14 cellular contexts compared by ENCODE assay signal in the genomic region with DNA sequence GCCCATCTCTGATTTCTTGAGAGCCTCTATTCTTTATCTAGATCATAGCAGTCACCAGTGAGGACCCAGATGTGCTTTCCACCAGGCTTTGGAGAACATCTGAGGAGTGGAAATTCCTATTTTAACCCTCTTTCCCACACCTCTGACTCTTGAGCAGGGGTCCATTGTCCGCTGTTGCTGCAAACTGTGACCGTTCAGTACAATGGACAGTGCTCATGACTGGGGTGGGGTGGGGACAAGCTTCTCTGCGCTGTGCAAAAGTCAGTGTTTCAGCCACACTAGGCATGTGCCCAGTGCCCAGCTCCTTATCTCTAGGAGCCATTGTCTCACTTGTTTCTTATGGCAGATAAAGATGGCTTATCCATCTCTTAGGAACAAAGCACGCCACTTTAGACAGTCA. TPM values are rescaled to one million over a fixed set of nuclear protein-coding genes. Genes with fewer than 3 reads are reported as not detected.
DNase-seq lines count a peak whose midpoint lies in the region; TF ChIP-seq lines count a peak whose summit lies in the region.
"Had no signal": no experiment of that assay in that cellular context is flagged by ENCODE, and none has a peak within 500 bp of the region (broad histone marks: within the 10 kb centered on the region; RNA-seq: fewer than 3 reads in every experiment).

No MANE protein-coding gene starts in this region.

- H3K4me1 Mint-ChIP-seq in progenitor cell of endocrine pancreas (ENCODE audit: low read depth): peaks cover 29% of the 10 kb centered on the region

- H3K4me3 Mint-ChIP-seq in progenitor cell of endocrine pancreas (ENCODE audit: low read depth): no peak overlapping the region
- H3K4me3 Mint-ChIP-seq: activated T-helper 1 cell treated with anti-CD3 and anti-CD28 coated beads, Interleukin-12 subunit alpha, Interleukin-12 subunit beta, Interleukin-2, Interleukin-4 antibody, amounts not matched to agents 30 ng/mL and 10 ng/mL and 1 ng/mL, durations not matched to agents 14 hours and 24 hours and 36 hours had no signal

- peak overlapping the region; percentile 54 for H3K27ac Mint-ChIP-seq in progenitor cell of endocrine pancreas
- H3K27ac Mint-ChIP-seq: activated T-helper 1 cell treated with anti-CD3 and anti-CD28 coated beads, Interleukin-12 subunit alpha, Interleukin-12 subunit beta, Interleukin-2, Interleukin-4 antibody, amounts not matched to agents 30 ng/mL and 10 ng/mL and 1 ng/mL, durations not matched to agents 14 hours and 24 hours and 36 hours had no signal

- H3K27me3 Mint-ChIP-seq in progenitor cell of endocrine pancreas: peaks cover 9% of the 10 kb centered on the region

- no peaks in the 10 kb centered on the region for H3K9me3 Mint-ChIP-seq in progenitor cell of endocrine pancreas (ENCODE audit: low read depth)
- H3K9me3 Mint-ChIP-seq: activated T-helper 1 cell treated with anti-CD3 and anti-CD28 coated beads, Interleukin-12 subunit alpha, Interleukin-12 subunit beta, Interleukin-2, Interleukin-4 antibody, amounts not matched to agents 30 ng/mL and 10 ng/mL and 1 ng/mL, durations not matched to agents 14 hours and 24 hours and 36 hours had no signal

- DNase-seq in ELR (ENCODE audit: low read depth): peak; percentile 42
- no peak for DNase-seq in epithelial cell of prostate (ENCODE audit: low read depth, low spot score)
- no peak for DNase-seq in progenitor cell of endocrine pancreas (ENCODE audit: low spot score, unreplicated experiment)
- no peak for DNase-seq in HPDE6-E6E7 (ENCODE audit: extremely low spot score)
- no peak for DNase-seq in SW480 (ENCODE audit: low spot score)
- DNase-seq in ecto neural progenitor cell (ENCODE audit: low spot score): no peak
- DNase-seq: colonic mucosa, DMS153, erythroblast, Kasumi-1, NCI-H1436 had no signal

- H3K36me3 Mint-ChIP-seq in progenitor cell of endocrine pancreas (ENCODE audit: insufficient read depth): no peaks in the 10 kb centered on the region

- H3K27ac ChIP-seq in epithelial cell of prostate: peak overlapping the region; percentile 87
- H3K27ac ChIP-seq: colonic mucosa had no signal

- no peak for TF ChIP-seq CTCF in progenitor cell of endocrine pancreas (IDR thresholded peaks at IDR 0.05; ENCODE audit: unreplicated experiment)

TF ChIP-seq in PFSK-1, 5 proteins besides CTCF, POLR2A, EP300 and RAD21:
- TF ChIP-seq TAF1 (IDR thresholded peaks at IDR 0.05; ENCODE audit: borderline replicate concordance, insufficient read depth, low read length) (no peak), SIN3A (IDR thresholded peaks at IDR 0.05; ENCODE audit: borderline replicate concordance, insufficient read depth, low read length) (no peak)
- TF ChIP-seq, protein P1, sequence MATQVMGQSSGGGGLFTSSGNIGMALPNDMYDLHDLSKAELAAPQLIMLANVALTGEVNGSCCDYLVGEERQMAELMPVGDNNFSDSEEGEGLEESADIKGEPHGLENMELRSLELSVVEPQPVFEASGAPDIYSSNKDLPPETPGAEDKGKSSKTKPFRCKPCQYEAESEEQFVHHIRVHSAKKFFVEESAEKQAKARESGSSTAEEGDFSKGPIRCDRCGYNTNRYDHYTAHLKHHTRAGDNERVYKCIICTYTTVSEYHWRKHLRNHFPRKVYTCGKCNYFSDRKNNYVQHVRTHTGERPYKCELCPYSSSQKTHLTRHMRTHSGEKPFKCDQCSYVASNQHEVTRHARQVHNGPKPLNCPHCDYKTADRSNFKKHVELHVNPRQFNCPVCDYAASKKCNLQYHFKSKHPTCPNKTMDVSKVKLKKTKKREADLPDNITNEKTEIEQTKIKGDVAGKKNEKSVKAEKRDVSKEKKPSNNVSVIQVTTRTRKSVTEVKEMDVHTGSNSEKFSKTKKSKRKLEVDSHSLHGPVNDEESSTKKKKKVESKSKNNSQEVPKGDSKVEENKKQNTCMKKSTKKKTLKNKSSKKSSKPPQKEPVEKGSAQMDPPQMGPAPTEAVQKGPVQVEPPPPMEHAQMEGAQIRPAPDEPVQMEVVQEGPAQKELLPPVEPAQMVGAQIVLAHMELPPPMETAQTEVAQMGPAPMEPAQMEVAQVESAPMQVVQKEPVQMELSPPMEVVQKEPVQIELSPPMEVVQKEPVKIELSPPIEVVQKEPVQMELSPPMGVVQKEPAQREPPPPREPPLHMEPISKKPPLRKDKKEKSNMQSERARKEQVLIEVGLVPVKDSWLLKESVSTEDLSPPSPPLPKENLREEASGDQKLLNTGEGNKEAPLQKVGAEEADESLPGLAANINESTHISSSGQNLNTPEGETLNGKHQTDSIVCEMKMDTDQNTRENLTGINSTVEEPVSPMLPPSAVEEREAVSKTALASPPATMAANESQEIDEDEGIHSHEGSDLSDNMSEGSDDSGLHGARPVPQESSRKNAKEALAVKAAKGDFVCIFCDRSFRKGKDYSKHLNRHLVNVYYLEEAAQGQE (IDR thresholded peaks at IDR 0.05; ENCODE audit: insufficient read depth in 1 of 2, low read depth in 2 of 2, low read length in 2 of 2): peak; percentile 87 to 95
TF ChIP-seq in PFSK-1: peak in this region for 1.

RNA-seq across cellular contexts. Expression of a gene that starts 16.9 kb away (rescaled TPM):
- 0.35 TPM for polyA plus RNA-seq in PFSK-1 (2012; ENCODE audit: insufficient read length, low read depth)
- total RNA-seq in progenitor cell of endocrine pancreas: 11.6 and 18.2 TPM in 2 replicates

RNA-seq across cellular contexts. Expression of a gene that starts 24.3 kb away (rescaled TPM):
- not detected for polyA plus RNA-seq in PFSK-1 (2012; ENCODE audit: insufficient read length, low read depth)
- 0.07 and 0.20 TPM in 2 replicates for total RNA-seq in progenitor cell of endocrine pancreas
- total RNA-seq: activated T-helper 1 cell treated with anti-CD3 and anti-CD28 coated beads, Interleukin-12 subunit alpha, Interleukin-12 subunit beta, Interleukin-2, Interleukin-4 antibody, amounts not matched to agents 30 ng/mL and 10 ng/mL and 1 ng/mL, durations not matched to agents 14 hours and 24 hours and 36 hours had no signal

RNA-seq across cellular contexts. Expression of a gene that starts 58.3 kb away (rescaled TPM):
- polyA plus RNA-seq in PFSK-1 (2012; ENCODE audit: insufficient read length, low read depth): 0.43 TPM
- not detected in 2 replicates for total RNA-seq in progenitor cell of endocrine pancreas
- total RNA-seq: stomach had no signal
- polyA plus RNA-seq: stomach had no signal
